ENCODE assay signal across 1 cellular context in genomic region chr18:10402876-10403559, GRCh38.
TF ChIP-seq lines count a peak whose summit lies in the region.

No MANE protein-coding gene starts in this region.

TF ChIP-seq in K562, 482 proteins besides CTCF, POLR2A, EP300 and RAD21 (continued from another document):
- TF ChIP-seq HOMEZ (CRISPR knock-in tag; IDR thresholded peaks at IDR 0.05) (no peak), CCAR2 (IDR thresholded peaks at IDR 0.05; ENCODE audit: low read depth, low read length) (no peak), NFIX (CRISPR knock-in tag; IDR thresholded peaks at IDR 0.05; ENCODE audit: low read depth) (0 out of 2 replicates have a peak, but pooled peaks have one; percentile 33), MCM5 (IDR thresholded peaks at IDR 0.05; ENCODE audit: low read depth) (no peak), NFIC (IDR thresholded peaks at IDR 0.05) (peak; percentile 81), ZNF77 (CRISPR knock-in tag; IDR thresholded peaks at IDR 0.05) (no peak), GATA2 (CRISPR knock-in tag; IDR thresholded peaks at IDR 0.05) (no peak), TBP (optimal IDR thresholded peaks at IDR 0.05; ENCODE audit: low read depth, low read length) (no peak), SMAD1 (IDR thresholded peaks at IDR 0.05; ENCODE audit: low read depth, low read length, partially characterized antibody) (no peak), RBM25 (IDR thresholded peaks at IDR 0.05; ENCODE audit: low read depth, low read length, severe bottlenecking) (no peak)
